Comparison of ENCODE assay signal across 28 cellular contexts in the genomic region with DNA sequence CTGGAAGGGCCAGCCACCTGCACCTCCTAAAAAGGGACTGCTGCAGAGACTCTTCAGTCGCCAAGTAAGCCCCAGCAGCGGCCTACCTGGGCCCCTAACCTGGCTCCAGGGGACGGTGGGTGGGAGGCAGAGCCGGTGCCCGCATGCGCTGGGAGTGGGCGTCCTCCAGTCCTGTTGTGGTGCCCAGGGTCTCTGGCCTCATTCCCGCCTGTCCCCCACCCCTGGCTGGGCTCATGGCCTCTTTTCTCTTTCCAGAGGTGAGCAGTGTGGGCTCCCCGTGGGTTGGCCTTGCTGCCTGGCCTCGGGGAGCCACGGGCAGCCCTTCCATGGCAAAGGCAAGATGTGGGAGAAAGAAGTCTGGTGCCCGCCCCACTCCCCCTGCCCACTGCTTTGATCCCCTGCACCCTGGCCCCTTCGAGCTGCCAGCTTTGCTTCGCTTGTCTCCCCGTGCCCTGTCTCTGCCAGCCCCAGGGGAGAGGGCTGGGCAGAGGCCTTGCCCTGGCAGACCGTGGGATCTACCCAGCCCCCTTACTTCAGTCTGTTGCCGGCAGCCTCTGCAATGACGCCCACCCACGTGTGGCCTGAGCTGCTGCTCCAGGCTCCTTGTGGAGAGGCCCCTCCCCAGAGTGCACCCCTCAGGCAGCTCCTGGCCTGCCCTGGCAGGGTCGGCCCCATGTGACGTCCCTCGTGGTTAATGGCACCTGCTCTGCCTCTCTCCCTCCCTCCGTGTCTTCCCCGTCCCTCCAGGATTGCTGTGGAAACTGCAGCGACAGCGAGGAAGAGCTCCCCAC. TPM values are rescaled to one million over a fixed set of nuclear protein-coding genes. Genes with fewer than 3 reads are reported as not detected.
A peak's percentile ranks its signal among the peaks of the same experiment; 100 is the strongest.
DNase-seq lines count a peak whose midpoint lies in the region; ATAC-seq and TF ChIP-seq lines count a peak whose summit lies in the region.
"Had no signal": no experiment of that assay in that cellular context is flagged by ENCODE, and none has a peak within 500 bp of the region (broad histone marks: within the 10 kb centered on the region; RNA-seq: fewer than 3 reads in every experiment).

No MANE protein-coding gene starts in this region.

- no peak for TF ChIP-seq CTCF in neutrophil (IDR thresholded peaks at IDR 0.05)

- peaks cover 47% of the 10 kb centered on the region for H3K36me3 Mint-ChIP-seq in activated CD4-positive, alpha-beta memory T cell treated with anti-CD3 and anti-CD28 coated beads for 36 hours
- peaks cover 62% of the 10 kb centered on the region for H3K36me3 Mint-ChIP-seq in activated CD4-positive, alpha-beta memory T cell treated with anti-CD3 and anti-CD28 coated beads, Interleukin-2, amount 10 ng/mL, durations not matched to agents 7 days and 5 days (ENCODE audit: low read depth)
- peaks cover 38% of the 10 kb centered on the region for H3K36me3 Mint-ChIP-seq in activated naive CD8-positive, alpha-beta T cell treated with anti-CD3 and anti-CD28 coated beads for 36 hours

- H3K4me1 ChIP-seq in neutrophil (ENCODE audit: control insufficient read depth in 1 of 2, insufficient read depth in 1 of 2, low read depth in 1 of 2, low read length in 1 of 2) = peaks cover 65 to 67% of the 10 kb centered on the region in 2 experiments

- no peaks in the 10 kb centered on the region for H3K9me3 Mint-ChIP-seq in activated CD4-positive, alpha-beta memory T cell treated with anti-CD3 and anti-CD28 coated beads for 36 hours
- no peaks in the 10 kb centered on the region for H3K9me3 Mint-ChIP-seq in activated CD4-positive, alpha-beta memory T cell treated with anti-CD3 and anti-CD28 coated beads, Interleukin-2, amount 10 ng/mL, durations not matched to agents 7 days and 5 days
- H3K9me3 Mint-ChIP-seq in activated naive CD8-positive, alpha-beta T cell treated with anti-CD3 and anti-CD28 coated beads for 36 hours = no peaks in the 10 kb centered on the region
- H3K9me3 Mint-ChIP-seq: activated T-helper 2 cell treated with anti-CD3 and anti-CD28 coated beads, Interferon-gamma antibody, Interleukin-2, Interleukin-4, amounts not matched to agents 10 μg/mL and 5 μg/mL and 100 μg/mL, durations not matched to agents 14 hours and 24 hours and 36 hours had no signal

- H3K9me3 ChIP-seq in neutrophil = no peaks in the 10 kb centered on the region
- H3K9me3 ChIP-seq: A549, ovary, right atrium auricular region had no signal

- no peak for ATAC-seq in HG02885 (IDR thresholded peaks at IDR 0.05; ENCODE audit: poor library complexity, unreplicated experiment)
- ATAC-seq: SK-N-SH treated with all-trans-retinoic acid at 6 μM for 48 hours had no signal

- H3K4me3 ChIP-seq in neutrophil (ENCODE audit: low read depth in 1 of 2, low read length in 1 of 2) = no peak overlapping the region
- H3K4me3 ChIP-seq: A549, ovary, right atrium auricular region had no signal

- peak overlapping the region; percentile 98 for H3K27ac ChIP-seq in neutrophil
- H3K27ac ChIP-seq: A549, ovary, right atrium auricular region had no signal

- intact Hi-C loops in activated CD4-positive, alpha-beta memory T cell treated with anti-CD3 and anti-CD28 coated beads for 36 hours (cut with micrococcal nuclease) = loop anchor here (1.0 kb wide), 1 partner anchor 12 kb away; no protein-coding TSS in a partner anchor

- peak overlapping the region; percentile 91 for H3K27ac Mint-ChIP-seq in activated CD4-positive, alpha-beta memory T cell treated with anti-CD3 and anti-CD28 coated beads for 36 hours
- H3K27ac Mint-ChIP-seq in activated CD4-positive, alpha-beta memory T cell treated with anti-CD3 and anti-CD28 coated beads, Interleukin-2, amount 10 ng/mL, durations not matched to agents 7 days and 5 days = no peak overlapping the region
- H3K27ac Mint-ChIP-seq in activated naive CD8-positive, alpha-beta T cell treated with anti-CD3 and anti-CD28 coated beads for 36 hours = peak overlapping the region; percentile 68
- H3K27ac Mint-ChIP-seq: H9 had no signal

- POLR2A ChIA-PET in activated CD4-positive, alpha-beta memory T cell treated with anti-CD3 and anti-CD28 coated beads for 36 hours (lab: Charles Lee) = interaction anchor here (0.9 to 14.3 kb wide), 7 partner anchors 11 to 83 kb away, joined by 3 to 319 read pairs (median 4); a partner anchor contains a TSS
- POLR2A ChIA-PET in activated CD4-positive, alpha-beta memory T cell treated with anti-CD3 and anti-CD28 coated beads, Interleukin-2, amount 10 ng/mL, durations not matched to agents 7 days and 5 days (lab: Charles Lee) = interaction anchor here (1.2 to 20.7 kb wide), 6 partner anchors 8 to 51 kb away, joined by 3 to 654 read pairs (median 68); a partner anchor contains a TSS

- peaks cover 75% of the 10 kb centered on the region for H3K4me1 Mint-ChIP-seq in activated CD4-positive, alpha-beta memory T cell treated with anti-CD3 and anti-CD28 coated beads for 36 hours (ENCODE audit: low read depth)
- peaks cover 71% of the 10 kb centered on the region for H3K4me1 Mint-ChIP-seq in activated CD4-positive, alpha-beta memory T cell treated with anti-CD3 and anti-CD28 coated beads, Interleukin-2, amount 10 ng/mL, durations not matched to agents 7 days and 5 days
- H3K4me1 Mint-ChIP-seq in activated naive CD8-positive, alpha-beta T cell treated with anti-CD3 and anti-CD28 coated beads for 36 hours = peaks cover 62% of the 10 kb centered on the region

- CTCF ChIA-PET in activated CD4-positive, alpha-beta memory T cell treated with anti-CD3 and anti-CD28 coated beads for 36 hours (lab: Charles Lee) = interaction anchor here (0.6 to 29.1 kb wide), 8 partner anchors 11 to 71 kb away, joined by 4 to 624 read pairs (median 10); a partner anchor contains a TSS
- CTCF ChIA-PET in activated CD4-positive, alpha-beta memory T cell treated with anti-CD3 and anti-CD28 coated beads, Interleukin-2, amount 10 ng/mL, durations not matched to agents 7 days and 5 days (lab: Charles Lee) = interaction anchor here (0.8 to 17.6 kb wide), 6 partner anchors 10 to 51 kb away, joined by 4 to 467 read pairs (median 4); a partner anchor contains a TSS

- no peaks in the 10 kb centered on the region for H3K27me3 Mint-ChIP-seq in activated CD4-positive, alpha-beta memory T cell treated with anti-CD3 and anti-CD28 coated beads for 36 hours
- H3K27me3 Mint-ChIP-seq in activated CD4-positive, alpha-beta memory T cell treated with anti-CD3 and anti-CD28 coated beads, Interleukin-2, amount 10 ng/mL, durations not matched to agents 7 days and 5 days = no peaks in the 10 kb centered on the region
- H3K27me3 Mint-ChIP-seq in activated naive CD8-positive, alpha-beta T cell treated with anti-CD3 and anti-CD28 coated beads for 36 hours = peaks cover 4% of the 10 kb centered on the region
- H3K27me3 Mint-ChIP-seq: B cell had no signal

- H3K27me3 ChIP-seq in neutrophil = no peaks in the 10 kb centered on the region
- H3K27me3 ChIP-seq: ovary, right atrium auricular region had no signal

- H3K4me3 Mint-ChIP-seq in activated CD4-positive, alpha-beta memory T cell treated with anti-CD3 and anti-CD28 coated beads for 36 hours = no peak overlapping the region
- H3K4me3 Mint-ChIP-seq in activated CD4-positive, alpha-beta memory T cell treated with anti-CD3 and anti-CD28 coated beads, Interleukin-2, amount 10 ng/mL, durations not matched to agents 7 days and 5 days = no peak overlapping the region
- H3K4me3 Mint-ChIP-seq in activated naive CD8-positive, alpha-beta T cell treated with anti-CD3 and anti-CD28 coated beads for 36 hours = no peak overlapping the region
- H3K4me3 Mint-ChIP-seq: B cell, H9 had no signal

- no peak for DNase-seq in activated CD4-positive, alpha-beta memory T cell treated with anti-CD3 and anti-CD28 coated beads for 36 hours
- DNase-seq in activated CD4-positive, alpha-beta memory T cell treated with anti-CD3 and anti-CD28 coated beads, Interleukin-2, amount 10 ng/mL, durations not matched to agents 7 days and 5 days = no peak
- peak; percentile 2 for DNase-seq in activated naive CD8-positive, alpha-beta T cell treated with anti-CD3 and anti-CD28 coated beads for 36 hours
- no peak for DNase-seq in glomerular visceral epithelial cell (ENCODE audit: extremely low spot score)
- DNase-seq in T-helper 9 cell = no peak
- DNase-seq: amniotic stem cell, cortex of kidney, glutamatergic neuron, H9, Karpas-422, NCI-H1694, NCI-H526, ovary, RPMI8226, substantia nigra had no signal

- TF ChIP-seq POLR2A in GM19099 (IDR thresholded peaks at IDR 0.05; ENCODE audit: extremely low read depth, insufficient read length, low read depth) = peak; percentile 19

- H3K36me3 ChIP-seq in neutrophil = peaks cover 88% of the 10 kb centered on the region
- H3K36me3 ChIP-seq: ovary had no signal

RNA-seq across cellular contexts. Expression of a gene that starts 5.4 kb away (rescaled TPM):
- 10 to 100 TPM; 13.3 to 13.6 TPM for total RNA-seq in activated CD4-positive, alpha-beta memory T cell treated with anti-CD3 and anti-CD28 coated beads for 36 hours
- 1 to 10 TPM; 4.9 to 5.8 TPM for total RNA-seq in activated CD4-positive, alpha-beta memory T cell treated with anti-CD3 and anti-CD28 coated beads, Interleukin-2, amount 10 ng/mL, durations not matched to agents 7 days and 5 days
- total RNA-seq in activated naive CD8-positive, alpha-beta T cell treated with anti-CD3 and anti-CD28 coated beads for 36 hours = 10 to 100 TPM; 21.5 to 21.8 TPM

RNA-seq across cellular contexts. Expression of a gene that starts 14.7 kb away (rescaled TPM):
- total RNA-seq in activated CD4-positive, alpha-beta memory T cell treated with anti-CD3 and anti-CD28 coated beads for 36 hours = 100 to 1,000 TPM; 177 to 178 TPM
- 100 to 1,000 TPM; 206 to 208 TPM for total RNA-seq in activated CD4-positive, alpha-beta memory T cell treated with anti-CD3 and anti-CD28 coated beads, Interleukin-2, amount 10 ng/mL, durations not matched to agents 7 days and 5 days
- 100 to 1,000 TPM; 113 to 115 TPM for total RNA-seq in activated naive CD8-positive, alpha-beta T cell treated with anti-CD3 and anti-CD28 coated beads for 36 hours

RNA-seq across cellular contexts. Expression of a gene that starts 31.8 kb away (rescaled TPM):
- 1 to 10 TPM; 5.1 to 5.9 TPM for total RNA-seq in activated CD4-positive, alpha-beta memory T cell treated with anti-CD3 and anti-CD28 coated beads for 36 hours
- 1 to 10 TPM; 1.5 to 1.6 TPM for total RNA-seq in activated CD4-positive, alpha-beta memory T cell treated with anti-CD3 and anti-CD28 coated beads, Interleukin-2, amount 10 ng/mL, durations not matched to agents 7 days and 5 days
- 1 to 10 TPM; 5.6 TPM for total RNA-seq in activated naive CD8-positive, alpha-beta T cell treated with anti-CD3 and anti-CD28 coated beads for 36 hours
- total RNA-seq: B cell had no signal

RNA-seq across cellular contexts. Expression of a gene that starts 32.2 kb away (rescaled TPM):
- 10 to 100 TPM; 12.1 to 15.9 TPM for total RNA-seq in activated CD4-positive, alpha-beta memory T cell treated with anti-CD3 and anti-CD28 coated beads for 36 hours
- 1 to 10 TPM; 4.9 to 5.0 TPM for total RNA-seq in activated CD4-positive, alpha-beta memory T cell treated with anti-CD3 and anti-CD28 coated beads, Interleukin-2, amount 10 ng/mL, durations not matched to agents 7 days and 5 days
- total RNA-seq in activated naive CD8-positive, alpha-beta T cell treated with anti-CD3 and anti-CD28 coated beads for 36 hours = 100 to 1,000 TPM; 100 to 106 TPM

RNA-seq across cellular contexts. Expression of a gene that starts 40.7 kb away (rescaled TPM):
- total RNA-seq in activated CD4-positive, alpha-beta memory T cell treated with anti-CD3 and anti-CD28 coated beads for 36 hours = not detected
- total RNA-seq in activated CD4-positive, alpha-beta memory T cell treated with anti-CD3 and anti-CD28 coated beads, Interleukin-2, amount 10 ng/mL, durations not matched to agents 7 days and 5 days = not detected
- total RNA-seq in activated naive CD8-positive, alpha-beta T cell treated with anti-CD3 and anti-CD28 coated beads for 36 hours = not detected
- total RNA-seq: activated T-helper 2 cell treated with anti-CD3 and anti-CD28 coated beads, Interferon-gamma antibody, Interleukin-2, Interleukin-4, amounts not matched to agents 10 μg/mL and 5 μg/mL and 100 μg/mL, durations not matched to agents 14 hours and 24 hours and 36 hours; B cell; bronchial epithelial cell; endothelial cell of umbilical vein; H9; HT-29; lung microvascular endothelial cell; ovary; right atrium auricular region; ureter had no signal
